8 cellular contexts compared by ENCODE assay signal in genomic region chr3:12868039-12869024, GRCh38. TPM values are rescaled to one million over a fixed set of nuclear protein-coding genes. Genes with fewer than 3 reads are reported as not detected.
A peak's percentile ranks its signal among the peaks of the same experiment; 100 is the strongest.
DNase-seq lines count a peak whose midpoint lies in the region; ATAC-seq and TF ChIP-seq lines count a peak whose summit lies in the region.

No MANE protein-coding gene starts in this region.

- no peak overlapping the region for H3K4me3 ChIP-seq in AG04449 (ENCODE audit: low read depth, low read length)
- peak overlapping the region; percentile 51 for H3K4me3 ChIP-seq in coronary artery

- POLR2A ChIA-PET in AG04449 (lab: Yijun Ruan, JAX), result no interaction called here

- ATAC-seq in GM18861 (IDR thresholded peaks at IDR 0.05; ENCODE audit: unreplicated experiment), result peak; percentile 53
- ATAC-seq in HG03159 (IDR thresholded peaks at IDR 0.05; ENCODE audit: unreplicated experiment), result peak; percentile 66
- ATAC-seq in left colon, result peak; percentile 95

- DNase-seq in AG04449 (ENCODE audit: low read depth, low spot score) (no peak), NCI-H446 treated with DMSO at 0.1 percent for 48 hours (lab: John Stamatoyannopoulos, UW) (peak; percentile 8), coronary artery (ENCODE audit: low spot score) (peak; percentile 90), left colon (peak; percentile 75 to 80)
- DNase-seq in activated CD4-positive, alpha-beta T cell treated with anti-CD3 and anti-CD28 coated beads for 1 hour, result peak; percentile 27
- DNase-seq in stimulated activated CD4-positive, alpha-beta T cell treated with anti-CD3 and anti-CD28 coated beads, Interleukin-2, amount 100 ng/mL, for 24 hours, result peak; percentile 66 to 73

- intact Hi-C loops in left colon (cut with DNase I, micrococcal nuclease), result no loop called here

- CTCF ChIA-PET in AG04449 (lab: Yijun Ruan, JAX), result interaction anchor here (0.7 to 7.7 kb wide), 24 partner anchors 9 to 360 kb away, joined by 3 to 78 read pairs (median 6); no protein-coding TSS in a partner anchor

- TF ChIP-seq CTCF in AG04449 (IDR thresholded peaks at IDR 0.05; ENCODE audit: insufficient read depth, low read length, missing control alignments), result peak; percentile 94
- TF ChIP-seq CTCF in coronary artery (IDR thresholded peaks at IDR 0.05), result peak; percentile 79

- no peak overlapping the region for H3K27ac ChIP-seq in coronary artery

RNA-seq across cellular contexts. Expression of gene RPL32, which starts 27.0 kb away (rescaled TPM):
- 1,000 to 10,000 TPM; 1,145 to 1,173 TPM for total RNA-seq in left colon
